1 cellular context compared by ENCODE assay signal in the genomic region with DNA sequence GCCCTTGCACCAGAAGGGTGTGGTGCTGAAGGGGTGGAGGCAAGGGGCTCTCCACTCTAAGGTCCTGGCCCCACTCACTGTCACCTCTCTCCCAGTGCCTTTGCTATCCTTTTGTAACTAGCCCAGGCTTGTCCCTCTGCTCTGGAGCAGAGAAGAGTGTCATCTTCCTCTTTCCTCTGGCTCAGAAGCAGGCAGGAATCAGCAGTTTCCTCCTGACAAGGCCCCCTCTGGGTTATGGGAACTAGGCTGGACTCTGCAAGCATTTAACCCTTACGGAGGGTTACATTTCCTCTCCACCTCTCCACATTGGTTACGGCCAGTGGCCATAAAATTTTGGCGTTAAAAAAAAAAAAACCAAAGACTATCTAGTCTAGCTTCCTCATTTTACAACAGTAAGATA.
TF ChIP-seq lines count a peak whose summit lies in the region.

No MANE protein-coding gene starts in this region.

TF ChIP-seq in WTC11, 78 proteins besides CTCF, POLR2A, EP300 and RAD21 (continued from another document):
- TF ChIP-seq, protein P1, sequence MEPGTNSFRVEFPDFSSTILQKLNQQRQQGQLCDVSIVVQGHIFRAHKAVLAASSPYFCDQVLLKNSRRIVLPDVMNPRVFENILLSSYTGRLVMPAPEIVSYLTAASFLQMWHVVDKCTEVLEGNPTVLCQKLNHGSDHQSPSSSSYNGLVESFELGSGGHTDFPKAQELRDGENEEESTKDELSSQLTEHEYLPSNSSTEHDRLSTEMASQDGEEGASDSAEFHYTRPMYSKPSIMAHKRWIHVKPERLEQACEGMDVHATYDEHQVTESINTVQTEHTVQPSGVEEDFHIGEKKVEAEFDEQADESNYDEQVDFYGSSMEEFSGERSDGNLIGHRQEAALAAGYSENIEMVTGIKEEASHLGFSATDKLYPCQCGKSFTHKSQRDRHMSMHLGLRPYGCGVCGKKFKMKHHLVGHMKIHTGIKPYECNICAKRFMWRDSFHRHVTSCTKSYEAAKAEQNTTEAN (CRISPR knock-in tag; IDR thresholded peaks at IDR 0.05) = no peak
- no peak for TF ChIP-seq ELF4 (CRISPR knock-in tag; IDR thresholded peaks at IDR 0.05; ENCODE audit: low read depth)
- TF ChIP-seq, protein P2, sequence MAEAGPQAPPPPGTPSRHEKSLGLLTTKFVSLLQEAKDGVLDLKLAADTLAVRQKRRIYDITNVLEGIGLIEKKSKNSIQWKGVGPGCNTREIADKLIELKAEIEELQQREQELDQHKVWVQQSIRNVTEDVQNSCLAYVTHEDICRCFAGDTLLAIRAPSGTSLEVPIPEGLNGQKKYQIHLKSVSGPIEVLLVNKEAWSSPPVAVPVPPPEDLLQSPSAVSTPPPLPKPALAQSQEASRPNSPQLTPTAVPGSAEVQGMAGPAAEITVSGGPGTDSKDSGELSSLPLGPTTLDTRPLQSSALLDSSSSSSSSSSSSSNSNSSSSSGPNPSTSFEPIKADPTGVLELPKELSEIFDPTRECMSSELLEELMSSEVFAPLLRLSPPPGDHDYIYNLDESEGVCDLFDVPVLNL (CRISPR knock-in tag; IDR thresholded peaks at IDR 0.05; ENCODE audit: borderline replicate concordance, low read depth) = no peak
- no peak for TF ChIP-seq CBFB (CRISPR knock-in tag; IDR thresholded peaks at IDR 0.05; ENCODE audit: low read depth)
- TF ChIP-seq, protein P3, sequence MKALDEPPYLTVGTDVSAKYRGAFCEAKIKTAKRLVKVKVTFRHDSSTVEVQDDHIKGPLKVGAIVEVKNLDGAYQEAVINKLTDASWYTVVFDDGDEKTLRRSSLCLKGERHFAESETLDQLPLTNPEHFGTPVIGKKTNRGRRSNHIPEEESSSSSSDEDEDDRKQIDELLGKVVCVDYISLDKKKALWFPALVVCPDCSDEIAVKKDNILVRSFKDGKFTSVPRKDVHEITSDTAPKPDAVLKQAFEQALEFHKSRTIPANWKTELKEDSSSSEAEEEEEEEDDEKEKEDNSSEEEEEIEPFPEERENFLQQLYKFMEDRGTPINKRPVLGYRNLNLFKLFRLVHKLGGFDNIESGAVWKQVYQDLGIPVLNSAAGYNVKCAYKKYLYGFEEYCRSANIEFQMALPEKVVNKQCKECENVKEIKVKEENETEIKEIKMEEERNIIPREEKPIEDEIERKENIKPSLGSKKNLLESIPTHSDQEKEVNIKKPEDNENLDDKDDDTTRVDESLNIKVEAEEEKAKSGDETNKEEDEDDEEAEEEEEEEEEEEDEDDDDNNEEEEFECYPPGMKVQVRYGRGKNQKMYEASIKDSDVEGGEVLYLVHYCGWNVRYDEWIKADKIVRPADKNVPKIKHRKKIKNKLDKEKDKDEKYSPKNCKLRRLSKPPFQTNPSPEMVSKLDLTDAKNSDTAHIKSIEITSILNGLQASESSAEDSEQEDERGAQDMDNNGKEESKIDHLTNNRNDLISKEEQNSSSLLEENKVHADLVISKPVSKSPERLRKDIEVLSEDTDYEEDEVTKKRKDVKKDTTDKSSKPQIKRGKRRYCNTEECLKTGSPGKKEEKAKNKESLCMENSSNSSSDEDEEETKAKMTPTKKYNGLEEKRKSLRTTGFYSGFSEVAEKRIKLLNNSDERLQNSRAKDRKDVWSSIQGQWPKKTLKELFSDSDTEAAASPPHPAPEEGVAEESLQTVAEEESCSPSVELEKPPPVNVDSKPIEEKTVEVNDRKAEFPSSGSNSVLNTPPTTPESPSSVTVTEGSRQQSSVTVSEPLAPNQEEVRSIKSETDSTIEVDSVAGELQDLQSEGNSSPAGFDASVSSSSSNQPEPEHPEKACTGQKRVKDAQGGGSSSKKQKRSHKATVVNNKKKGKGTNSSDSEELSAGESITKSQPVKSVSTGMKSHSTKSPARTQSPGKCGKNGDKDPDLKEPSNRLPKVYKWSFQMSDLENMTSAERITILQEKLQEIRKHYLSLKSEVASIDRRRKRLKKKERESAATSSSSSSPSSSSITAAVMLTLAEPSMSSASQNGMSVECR (CRISPR knock-in tag; IDR thresholded peaks at IDR 0.05; ENCODE audit: borderline replicate concordance) = no peak
- TF ChIP-seq HMGA2 (CRISPR knock-in tag; IDR thresholded peaks at IDR 0.05) = no peak
- no peak for TF ChIP-seq GTF2I (CRISPR knock-in tag; conservative IDR thresholded peaks at IDR 0.05)
- TF ChIP-seq TCF7 (CRISPR knock-in tag; IDR thresholded peaks at IDR 0.05; ENCODE audit: low read depth) = no peak
- TF ChIP-seq, protein P4, sequence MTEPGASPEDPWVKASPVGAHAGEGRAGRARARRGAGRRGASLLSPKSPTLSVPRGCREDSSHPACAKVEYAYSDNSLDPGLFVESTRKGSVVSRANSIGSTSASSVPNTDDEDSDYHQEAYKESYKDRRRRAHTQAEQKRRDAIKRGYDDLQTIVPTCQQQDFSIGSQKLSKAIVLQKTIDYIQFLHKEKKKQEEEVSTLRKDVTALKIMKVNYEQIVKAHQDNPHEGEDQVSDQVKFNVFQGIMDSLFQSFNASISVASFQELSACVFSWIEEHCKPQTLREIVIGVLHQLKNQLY (CRISPR knock-in tag; IDR thresholded peaks at IDR 0.05) = no peak
- TF ChIP-seq, protein P5, sequence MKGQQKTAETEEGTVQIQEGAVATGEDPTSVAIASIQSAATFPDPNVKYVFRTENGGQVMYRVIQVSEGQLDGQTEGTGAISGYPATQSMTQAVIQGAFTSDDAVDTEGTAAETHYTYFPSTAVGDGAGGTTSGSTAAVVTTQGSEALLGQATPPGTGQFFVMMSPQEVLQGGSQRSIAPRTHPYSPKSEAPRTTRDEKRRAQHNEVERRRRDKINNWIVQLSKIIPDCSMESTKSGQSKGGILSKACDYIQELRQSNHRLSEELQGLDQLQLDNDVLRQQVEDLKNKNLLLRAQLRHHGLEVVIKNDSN (CRISPR knock-in tag; IDR thresholded peaks at IDR 0.05) = no peak
- no peak for TF ChIP-seq FOXK1 (CRISPR knock-in tag; IDR thresholded peaks at IDR 0.05)
- TF ChIP-seq KAT7 (CRISPR knock-in tag; IDR thresholded peaks at IDR 0.05; ENCODE audit: borderline replicate concordance) = no peak
